ENCODE assay signal across 23 cellular contexts in the genomic region with DNA sequence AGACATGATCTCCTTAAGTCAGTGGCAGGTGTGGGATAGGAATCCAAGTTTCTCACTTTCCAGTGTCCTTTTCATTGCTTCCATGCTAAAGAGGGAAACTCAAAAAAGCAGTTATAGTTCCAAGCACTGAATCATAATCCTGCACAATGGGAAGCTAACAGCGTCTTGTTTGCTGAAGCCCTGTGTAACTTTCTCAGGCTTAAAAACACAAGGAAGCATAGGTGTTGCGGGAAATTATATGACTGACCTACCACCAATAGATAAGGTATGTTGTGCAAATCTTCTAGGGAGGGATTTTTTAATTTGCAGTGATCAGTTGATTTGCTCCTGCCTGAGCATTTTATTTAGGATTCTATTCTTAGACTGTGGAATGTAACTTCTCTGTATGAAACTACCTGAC.
A peak's percentile ranks its signal among the peaks of the same experiment; 100 is the strongest.
DNase-seq lines count a peak whose midpoint lies in the region; ATAC-seq and TF ChIP-seq lines count a peak whose summit lies in the region.
"Had no signal": no experiment of that assay in that cellular context is flagged by ENCODE, and none has a peak within 500 bp of the region (broad histone marks: within the 10 kb centered on the region; RNA-seq: fewer than 3 reads in every experiment).

No MANE protein-coding gene starts in this region.

- no peak overlapping the region for H3K4me3 ChIP-seq in PC-3 (ENCODE audit: low read length)
- H3K4me3 ChIP-seq in right cardiac atrium (ENCODE audit: low read length), result no peak overlapping the region
- H3K4me3 ChIP-seq: BLaER1, GM12878 had no signal

- H3K4me2 ChIP-seq in PC-3 (ENCODE audit: low read length), result no peak overlapping the region
- H3K4me2 ChIP-seq: BLaER1 had no signal

- no peak overlapping the region for H2AFZ ChIP-seq in PC-3 (ENCODE audit: low read length)

- H3K9ac ChIP-seq in PC-3 (ENCODE audit: low read length), result no peak overlapping the region
- H3K9ac ChIP-seq: BLaER1 had no signal

- no peaks in the 10 kb centered on the region for H3K79me2 ChIP-seq in PC-3 (ENCODE audit: low read length)

- H3K36me3 ChIP-seq in PC-3 (ENCODE audit: low read depth, low read length), result no peaks in the 10 kb centered on the region
- H3K36me3 ChIP-seq: BE2C, BLaER1 had no signal

- CTCF ChIA-PET in PC-3 (lab: Charles Lee), result no interaction called here

- H3K4me1 ChIP-seq in PC-3 (ENCODE audit: insufficient read depth, low read length), result peaks cover 13% of the 10 kb centered on the region
- no peaks in the 10 kb centered on the region for H3K4me1 ChIP-seq in right cardiac atrium (ENCODE audit: control insufficient read depth, insufficient read depth, low read length)
- H3K4me1 ChIP-seq: BE2C, BLaER1 had no signal

- DNase-seq in PC-3 (peak; percentile 16), left colon (no peak), right cardiac atrium (no peak), COLO668 (lab: John Stamatoyannopoulos, UW; ENCODE audit: unreplicated experiment) (no peak), mesenteric fat pad (ENCODE audit: low spot score) (no peak)
- DNase-seq: 8988T; ACHN; BE2C; C1 segment of cervical spinal cord; Caco-2; Calu3; CD4-positive, alpha-beta memory T cell; CD4-positive, CD25-positive, alpha-beta regulatory T cell; CD8-positive, alpha-beta memory T cell; DMS 273 treated with DMSO at 0.1 percent for 48 hours; DMS153; DMS53; DMS79; DND-41; EL; GDM1 had no signal

- no peak for TF ChIP-seq CTCF in PC-3 (conservative IDR thresholded peaks at IDR 0.05; ENCODE audit: low read depth, low read length)

- no peaks in the 10 kb centered on the region for H3F3A ChIP-seq in PC-3 (ENCODE audit: low read length, unreplicated experiment)

- ATAC-seq in PC-3 (no peak), left colon (peak; percentile 64), right cardiac atrium (no peak)
- ATAC-seq: GM12878 had no signal

- POLR2A ChIA-PET in PC-3 (lab: Charles Lee; ENCODE audit: unreplicated experiment), result no interaction called here

- no peaks in the 10 kb centered on the region for H4K20me1 ChIP-seq in PC-3 (ENCODE audit: low read length)
- H4K20me1 ChIP-seq: BLaER1 had no signal

- intact Hi-C loops in PC-3 (cut with micrococcal nuclease) (no loop called here), left colon (cut with DNase I, micrococcal nuclease) (no loop called here), right cardiac atrium (cut with DNase I) (no loop called here)

- no peak overlapping the region for H3K27ac ChIP-seq in PC-3 (ENCODE audit: low read length)
- H3K27ac ChIP-seq in right cardiac atrium (ENCODE audit: low read length), result no peak overlapping the region
- H3K27ac ChIP-seq: BLaER1 had no signal

- 73% methylated on average over 2 of the region's 2 CpGs for WGBS in right cardiac atrium

- H3K9me3 ChIP-seq in PC-3 (ENCODE audit: low read length) (no peaks in the 10 kb centered on the region), right cardiac atrium (ENCODE audit: control insufficient read depth, low read length) (no peaks in the 10 kb centered on the region)
- H3K9me3 ChIP-seq: BE2C, BLaER1, Caco-2 had no signal

- H3K9me2 ChIP-seq in PC-3 (replicated peaks; ENCODE audit: low read length), result no peaks in the 10 kb centered on the region

- BruUV-seq in PC-3 (replicated peaks; lab: Mats Ljungman, UMichigan), result no TSS peak

- H3K27me3 ChIP-seq in PC-3 (ENCODE audit: low read length) (no peaks in the 10 kb centered on the region), right cardiac atrium (ENCODE audit: control insufficient read depth, insufficient read depth) (no peaks in the 10 kb centered on the region)
- H3K27me3 ChIP-seq: BE2C, BLaER1 had no signal
